Comparison of ENCODE assay signal across 8 cellular contexts in genomic region chr15:85865070-85865684, GRCh38.
DNase-seq lines count a peak whose midpoint lies in the region; ATAC-seq and TF ChIP-seq lines count a peak whose summit lies in the region.

No MANE protein-coding gene starts in this region.

- no peaks in the 10 kb centered on the region; the same call in 1 of the 2 replicates for H3K4me1 ChIP-seq in iPS DF 6.9 (ENCODE audit: control insufficient read depth, insufficient read depth, low read length)
- no peaks in the 10 kb centered on the region for H3K4me1 ChIP-seq in upper lobe of left lung

- no peaks in the 10 kb centered on the region for H3K4me1 Mint-ChIP-seq in activated naive CD8-positive, alpha-beta T cell treated with anti-CD3 and anti-CD28 coated beads, Interleukin-2, amount 50 U/mL, for 24 hours
- H3K4me1 Mint-ChIP-seq in activated naive CD8-positive, alpha-beta T cell treated with anti-CD3 and anti-CD28 coated beads for 36 hours, result no peaks in the 10 kb centered on the region

- H3K4me3 Mint-ChIP-seq in activated naive CD8-positive, alpha-beta T cell treated with anti-CD3 and anti-CD28 coated beads, Interleukin-2, amount 50 U/mL, for 24 hours, result no peak overlapping the region
- no peak overlapping the region for H3K4me3 Mint-ChIP-seq in activated naive CD8-positive, alpha-beta T cell treated with anti-CD3 and anti-CD28 coated beads for 36 hours

- WGBS in iPS DF 6.9 (ENCODE audit: insufficient coverage, insufficient read length), result no CpG with 5 or more reads among the region's 6 CpGs
- WGBS in upper lobe of left lung, 2 donors, result 12 to 16% methylated on average over 6 of the region's 6 CpGs

- H3K27ac ChIP-seq in iPS DF 6.9 (ENCODE audit: low read length) (no peak overlapping the region), upper lobe of left lung (no peak overlapping the region)

- H3K36me3 Mint-ChIP-seq in activated naive CD8-positive, alpha-beta T cell treated with anti-CD3 and anti-CD28 coated beads, Interleukin-2, amount 50 U/mL, for 24 hours (ENCODE audit: low read depth), result no peaks in the 10 kb centered on the region
- H3K36me3 Mint-ChIP-seq in activated naive CD8-positive, alpha-beta T cell treated with anti-CD3 and anti-CD28 coated beads for 36 hours, result no peaks in the 10 kb centered on the region

- TF ChIP-seq CTCF in LNCAP (IDR thresholded peaks at IDR 0.05), result peak; percentile 92
- TF ChIP-seq CTCF in upper lobe of left lung (IDR thresholded peaks at IDR 0.05), result peak in 4 of 6 experiments; percentile 22 to 50 (median 38)

- no peaks in the 10 kb centered on the region for H3K36me3 ChIP-seq in iPS DF 6.9 (ENCODE audit: control insufficient read depth, insufficient read depth, low read length)
- H3K36me3 ChIP-seq in upper lobe of left lung, result no peaks in the 10 kb centered on the region

- no peaks in the 10 kb centered on the region for H3K9me3 Mint-ChIP-seq in activated naive CD8-positive, alpha-beta T cell treated with anti-CD3 and anti-CD28 coated beads, Interleukin-2, amount 50 U/mL, for 24 hours
- no peaks in the 10 kb centered on the region for H3K9me3 Mint-ChIP-seq in activated naive CD8-positive, alpha-beta T cell treated with anti-CD3 and anti-CD28 coated beads for 36 hours

- no peak for TF ChIP-seq POLR2A in upper lobe of left lung (IDR thresholded peaks at IDR 0.05)

- no peak for TF ChIP-seq EP300 in upper lobe of left lung (IDR thresholded peaks at IDR 0.05)

- no peaks in the 10 kb centered on the region for H3K9me3 ChIP-seq in iPS DF 6.9 (ENCODE audit: control insufficient read depth, insufficient read depth, low read length)
- H3K9me3 ChIP-seq in upper lobe of left lung, result no peaks in the 10 kb centered on the region

- H3K27ac Mint-ChIP-seq in activated naive CD8-positive, alpha-beta T cell treated with anti-CD3 and anti-CD28 coated beads, Interleukin-2, amount 50 U/mL, for 24 hours, result no peak overlapping the region
- no peak overlapping the region for H3K27ac Mint-ChIP-seq in activated naive CD8-positive, alpha-beta T cell treated with anti-CD3 and anti-CD28 coated beads for 36 hours

- H3K27me3 ChIP-seq in iPS DF 6.9 (ENCODE audit: control insufficient read depth, insufficient read depth, low read length) (no peaks in the 10 kb centered on the region), upper lobe of left lung (no peaks in the 10 kb centered on the region)

- H3K4me3 ChIP-seq in iPS DF 6.9 (ENCODE audit: low read length) (no peak overlapping the region), upper lobe of left lung (no peak overlapping the region)

- H3K27me3 Mint-ChIP-seq in activated naive CD8-positive, alpha-beta T cell treated with anti-CD3 and anti-CD28 coated beads, Interleukin-2, amount 50 U/mL, for 24 hours, result peaks cover 4% of the 10 kb centered on the region
- H3K27me3 Mint-ChIP-seq in activated naive CD8-positive, alpha-beta T cell treated with anti-CD3 and anti-CD28 coated beads for 36 hours, result peaks cover 3% of the 10 kb centered on the region

- DNase-seq in activated naive CD8-positive, alpha-beta T cell treated with anti-CD3 and anti-CD28 coated beads, Interleukin-2, amount 50 U/mL, for 24 hours, result peak; percentile 9
- DNase-seq in activated naive CD8-positive, alpha-beta T cell treated with anti-CD3 and anti-CD28 coated beads for 36 hours, result no peak
- peak in 44 of 58 donors; percentile 1 to 53 (median 15) for DNase-seq in anterior cingulate cortex (lab: John Stamatoyannopoulos, UW)
- DNase-seq in iPS DF 6.9 (ENCODE audit: low read depth, low spot score), result peak; percentile 67
- DNase-seq in upper lobe of left lung, result peak in 1 of 2 donors; percentile 26
- no peak for DNase-seq in GDM1 (lab: John Stamatoyannopoulos, UW)

- ATAC-seq in activated naive CD8-positive, alpha-beta T cell treated with anti-CD3 and anti-CD28 coated beads, Interleukin-2, amount 50 U/mL, for 24 hours, result no peak
- peak in 1 of 2 donors; percentile 59 for ATAC-seq in upper lobe of left lung (ENCODE audit: low FRiP score in 2 of 2)
- no peak for ATAC-seq in GM18907 (IDR thresholded peaks at IDR 0.05; ENCODE audit: unreplicated experiment)

Comparison
In these comparisons a context has a peak if more than half of its experiments do, and no peak if none do; other contexts are left out.
1. DNase-seq: peak in activated naive CD8-positive, alpha-beta T cell treated with anti-CD3 and anti-CD28 coated beads, Interleukin-2, amount 50 U/mL, for 24 hours (single experiment), anterior cingulate cortex (44 of 58) and iPS DF 6.9 (single experiment); none in activated naive CD8-positive, alpha-beta T cell treated with anti-CD3 and anti-CD28 coated beads for 36 hours (single experiment) and GDM1 (single experiment).